11 cellular contexts compared by ENCODE assay signal in the genomic region with DNA sequence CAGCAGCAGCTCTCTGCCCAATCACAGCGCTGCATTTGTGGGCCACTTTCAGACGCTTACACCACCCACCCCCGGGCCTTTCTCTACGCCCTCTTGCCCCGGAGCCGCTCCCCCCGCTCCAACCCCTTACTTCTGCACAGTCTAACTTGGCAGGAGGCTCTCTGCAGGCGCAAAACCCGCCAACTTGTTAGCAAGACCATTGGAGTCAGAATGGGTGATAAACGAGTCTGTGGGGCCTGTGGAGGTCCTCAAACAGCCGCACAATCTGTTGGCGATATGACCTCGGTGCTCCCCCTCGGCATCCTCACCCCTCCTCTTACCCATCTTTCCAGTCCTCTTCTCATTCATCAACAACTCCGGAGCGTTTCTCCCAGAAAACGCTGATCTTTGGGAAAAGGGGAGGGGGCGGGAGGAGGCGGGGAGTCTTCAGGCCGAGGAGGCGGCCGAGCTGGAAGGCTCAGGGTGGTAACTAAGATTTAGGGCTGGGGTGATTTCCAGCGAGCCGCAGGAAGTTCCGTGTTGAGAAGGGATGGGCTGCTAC. TPM values are rescaled to one million over a fixed set of nuclear protein-coding genes. Genes with fewer than 3 reads are reported as not detected.
A peak's percentile ranks its signal among the peaks of the same experiment; 100 is the strongest.
DNase-seq lines count a peak whose midpoint lies in the region; ATAC-seq, FAIRE-seq and TF ChIP-seq lines count a peak whose summit lies in the region.
"Had no signal": no experiment of that assay in that cellular context is flagged by ENCODE, and none has a peak within 500 bp of the region (broad histone marks: within the 10 kb centered on the region; RNA-seq: fewer than 3 reads in every experiment).

No MANE protein-coding gene starts in this region.

- H3K4me3 ChIP-seq in keratinocyte (ENCODE audit: control insufficient read depth in 2 of 3, extremely low read depth in 1 of 3, insufficient read depth in 2 of 3, low read depth in 1 of 3, low read length in 3 of 3): peak overlapping the region in 2 of 3 experiments; percentile 12 to 56
- H3K4me3 ChIP-seq: GM23248 had no signal

- no peaks in the 10 kb centered on the region for H3K9me3 ChIP-seq in keratinocyte (ENCODE audit: control insufficient read depth, low read depth, low read length)

- H3K9me1 ChIP-seq in keratinocyte (ENCODE audit: control insufficient read depth, extremely low read depth, insufficient read depth, low read length): no peaks in the 10 kb centered on the region

- peak overlapping the region; percentile 77 to 93 for H3K4me3 Mint-ChIP-seq in activated T-cell treated with anti-CD3 and anti-CD28 coated beads, Interleukin-2, amount 50 U/mL, for 72 hours
- H3K4me3 Mint-ChIP-seq: memory B cell had no signal

- no peaks in the 10 kb centered on the region for H3K9me3 Mint-ChIP-seq in activated T-cell treated with anti-CD3 and anti-CD28 coated beads, Interleukin-2, amount 50 U/mL, for 72 hours

- H4K20me1 ChIP-seq in keratinocyte (ENCODE audit: control insufficient read depth, extremely low read depth, insufficient read depth, low read length): no peaks in the 10 kb centered on the region

- dilution Hi-C loops in keratinocyte (cut with MboI; ENCODE audit: extremely low pct_ligation_motif_present, low sequenced_read_pairs): no loop called here

- H3K4me2 ChIP-seq in keratinocyte (ENCODE audit: control insufficient read depth, extremely low read depth, insufficient read depth, low read depth, low read length): peak overlapping the region; percentile 52

- intact Hi-C loops in Right ventricle myocardium superior (cut with DNase I): no loop called here

- FAIRE-seq in keratinocyte (lab: Jason Lieb, UNC): no peak

- no peak for TF ChIP-seq CTCF in keratinocyte (optimal IDR thresholded peaks at IDR 0.05 in 1 of 3, IDR thresholded peaks at IDR 0.05 in 1 of 3, conservative IDR thresholded peaks at IDR 0.05 in 1 of 3; ENCODE audit: extremely low read depth in 1 of 3, insufficient read depth in 2 of 3, low read length in 3 of 3)

- ATAC-seq in activated T-cell treated with anti-CD3 and anti-CD28 coated beads, Interleukin-2, amount 50 U/mL, for 72 hours (replicated peaks in 1 of 2): peak in 1 of 2 donors; percentile 8
- no peak for ATAC-seq in Right ventricle myocardium superior (ENCODE audit: poor library complexity)
- no peak for ATAC-seq in HG02588 (IDR thresholded peaks at IDR 0.05; ENCODE audit: unreplicated experiment)

- peaks cover 5 to 11% of the 10 kb centered on the region in 2 donors for H3K36me3 Mint-ChIP-seq in activated T-cell treated with anti-CD3 and anti-CD28 coated beads, Interleukin-2, amount 50 U/mL, for 72 hours (ENCODE audit: insufficient read depth in 2 of 2)

- no peak overlapping the region for H3K9ac ChIP-seq in keratinocyte (ENCODE audit: control insufficient read depth, extremely low read depth, insufficient read depth, low read length)
- H3K9ac ChIP-seq: BLaER1 treated with 17β-estradiol and CSF1 and Interleukin-3, amounts not matched to agents 10 nM and 100 nM; GM23248 had no signal

- H3K4me1 ChIP-seq in keratinocyte (ENCODE audit: control insufficient read depth, extremely low read depth, insufficient read depth, low read length): peaks cover 12% of the 10 kb centered on the region

- peaks cover 79% of the 10 kb centered on the region for H3K27me3 Mint-ChIP-seq in activated T-cell treated with anti-CD3 and anti-CD28 coated beads, Interleukin-2, amount 50 U/mL, for 72 hours (ENCODE audit: low read depth)

- peak overlapping the region; percentile 57 for H3K27ac Mint-ChIP-seq in activated T-cell treated with anti-CD3 and anti-CD28 coated beads, Interleukin-2, amount 50 U/mL, for 72 hours
- H3K27ac Mint-ChIP-seq: memory B cell had no signal

- H3K27ac ChIP-seq in angular gyrus (ENCODE audit: low read depth, low read length): peak overlapping the region; percentile 68
- no peak overlapping the region for H3K27ac ChIP-seq in keratinocyte (ENCODE audit: control insufficient read depth, insufficient read depth, low read length)
- H3K27ac ChIP-seq in temporal lobe (ENCODE audit: low read depth, low read length): peak overlapping the region; percentile 41
- H3K27ac ChIP-seq: BLaER1 treated with 17β-estradiol and CSF1 and Interleukin-3, amounts not matched to agents 10 nM and 100 nM; GM23248 had no signal

- no peak overlapping the region for H2AFZ ChIP-seq in keratinocyte (ENCODE audit: control insufficient read depth, low read length)
- H2AFZ ChIP-seq: GM23248 had no signal

- H3K27me3 ChIP-seq in keratinocyte (ENCODE audit: control insufficient read depth, extremely low read depth, insufficient read depth, low read length): peaks cover 62% of the 10 kb centered on the region

- peaks cover 39% of the 10 kb centered on the region for H3K4me1 Mint-ChIP-seq in activated T-cell treated with anti-CD3 and anti-CD28 coated beads, Interleukin-2, amount 50 U/mL, for 72 hours (ENCODE audit: low read depth)

- no peaks in the 10 kb centered on the region for H3K36me3 ChIP-seq in keratinocyte (ENCODE audit: control insufficient read depth in 2 of 2, extremely low read depth in 1 of 2, insufficient read depth in 2 of 2, low read length in 2 of 2)
- H3K36me3 ChIP-seq: BLaER1 treated with 17β-estradiol and CSF1 and Interleukin-3, amounts not matched to agents 10 nM and 100 nM had no signal

- H3K79me2 ChIP-seq in keratinocyte (ENCODE audit: control insufficient read depth, insufficient read depth, low read length): no peaks in the 10 kb centered on the region

- peak in 1 of 2 donors; percentile 15 for DNase-seq in activated T-cell treated with anti-CD3 and anti-CD28 coated beads, Interleukin-2, amount 50 U/mL, for 72 hours
- no peak for DNase-seq in activated T-cell treated with anti-CD3 and anti-CD28 coated beads, Interleukin-2, amount 50 U/mL, for 1 hour
- DNase-seq in keratinocyte (ENCODE audit: low read depth, low spot score): no peak
- DNase-seq in NCI-H2171 treated with DMSO at 0.1 percent for 48 hours (lab: John Stamatoyannopoulos, UW): no peak
- DNase-seq in Right ventricle myocardium superior: no peak
- DNase-seq: GM23248 had no signal

RNA-seq across cellular contexts. Expression of a gene that starts 4.2 kb away (rescaled TPM):
- total RNA-seq in activated T-cell treated with anti-CD3 and anti-CD28 coated beads, Interleukin-2, amount 50 U/mL, for 72 hours: not detected
- not detected in 3 replicates for polyA plus RNA-seq in keratinocyte
- 0.21 TPM for polyA plus RNA-seq in keratinocyte (2011; ENCODE audit: low read depth)
- polyA plus RNA-seq in keratinocyte (2011; cell fraction: cytosol; rRNA removed): 0.03 and 0.04 TPM in 2 replicates
- not detected in 2 replicates for polyA plus RNA-seq in keratinocyte (2011; cell fraction: nucleus; rRNA removed)
- 0.11 TPM in 1 of 2 replicates, not detected in the other for polyA plus RNA-seq in keratinocyte (2012; ENCODE audit: low replicate concordance)
- polyA minus RNA-seq in keratinocyte: not detected in 3 replicates
- not detected for polyA minus RNA-seq in keratinocyte (2011; cell fraction: cytosol; rRNA and poly(A)+ RNA removed)
- not detected in 2 replicates for polyA minus RNA-seq in keratinocyte (2011; cell fraction: nucleus; rRNA and poly(A)+ RNA removed)
- total RNA-seq in temporal lobe (3.9 TPM), Right ventricle myocardium superior (not detected)
- total RNA-seq: GM23248 had no signal
- polyA plus RNA-seq: GM23248 had no signal
